19 cellular contexts compared by ENCODE assay signal in genomic region chr7:6142871-6143380, GRCh38.
"Had no signal": no experiment of that assay in that cellular context is flagged by ENCODE, and none has a peak within 500 bp of the region (broad histone marks: within the 10 kb centered on the region; RNA-seq: fewer than 3 reads in every experiment).

No MANE protein-coding gene starts in this region.

- H3K4me2 ChIP-seq: smooth muscle cell had no signal

- ATAC-seq: activated T-cell treated with anti-CD3 and anti-CD28 coated beads, Interleukin-2, amount 50 U/mL, for 4 hours; foreskin keratinocyte; mucosa of descending colon; naive thymus-derived CD8-positive, alpha-beta T cell; right lobe of liver; SK-N-SH treated with all-trans-retinoic acid at 6 μM for 48 hours had no signal

- H3K4me3 ChIP-seq: left ventricle myocardium inferior, mucosa of descending colon, prostate gland, right lobe of liver, smooth muscle cell had no signal

- H3K4me1 ChIP-seq: foreskin keratinocyte, left ventricle myocardium inferior, prostate gland, right lobe of liver had no signal

- H3K27me3 Mint-ChIP-seq: dendritic cell treated with granulocyte-macrophage colony-stimulating factor and Interleukin-4, amounts not matched to agents 40 ng/mL and 50 ng/mL, for 4 days; memory B cell; naive thymus-derived CD8-positive, alpha-beta T cell; stimulated activated naive CD8-positive, alpha-beta T cell treated with anti-CD3 and anti-CD28 coated beads, Interleukin-15, Interleukin-2, amounts not matched to agents 100 ng/mL and 50 ng/mL, for 24 hours had no signal

- H3K4me1 Mint-ChIP-seq: memory B cell had no signal

- H3K27ac ChIP-seq: foreskin keratinocyte, left ventricle myocardium inferior, prostate gland, right lobe of liver had no signal

- H3K9me3 ChIP-seq: left ventricle myocardium inferior, mucosa of descending colon, prostate gland, right lobe of liver had no signal

- DNase-seq: activated CD4-positive, alpha-beta T cell treated with anti-CD3 and anti-CD28 coated beads for 1 hour; activated gamma-delta T cell; activated T-cell treated with anti-CD3 and anti-CD28 coated beads, Interleukin-2, amount 50 U/mL, for 4 hours; effector memory CD4-positive, alpha-beta T cell; foreskin keratinocyte; left ventricle myocardium inferior; mucosa of descending colon; naive thymus-derived CD8-positive, alpha-beta T cell; right lobe of liver; stimulated activated CD4-positive, alpha-beta T cell treated with anti-CD3 and anti-CD28 coated beads, Interleukin-4, amount 100 ng/mL, for 4 hours; stimulated activated CD8-positive, alpha-beta memory T cell treated with anti-CD3 and anti-CD28 coated beads, Interleukin-4, amount 100 ng/mL, for 48 hours; T-helper 1 cell; T1000 had no signal

- H3K27ac Mint-ChIP-seq: dendritic cell treated with granulocyte-macrophage colony-stimulating factor and Interleukin-4, amounts not matched to agents 40 ng/mL and 50 ng/mL, for 4 days; memory B cell; stimulated activated naive CD8-positive, alpha-beta T cell treated with anti-CD3 and anti-CD28 coated beads, Interleukin-15, Interleukin-2, amounts not matched to agents 100 ng/mL and 50 ng/mL, for 24 hours had no signal

- H3K4me3 Mint-ChIP-seq: activated T-cell treated with anti-CD3 and anti-CD28 coated beads, Interleukin-2, amount 50 U/mL, for 4 hours; dendritic cell treated with granulocyte-macrophage colony-stimulating factor and Interleukin-4, amounts not matched to agents 40 ng/mL and 50 ng/mL, for 4 days; memory B cell; naive thymus-derived CD8-positive, alpha-beta T cell; stimulated activated naive CD8-positive, alpha-beta T cell treated with anti-CD3 and anti-CD28 coated beads, Interleukin-15, Interleukin-2, amounts not matched to agents 100 ng/mL and 50 ng/mL, for 24 hours had no signal

- H3K27me3 ChIP-seq: foreskin keratinocyte, right lobe of liver had no signal

- H3K9me3 Mint-ChIP-seq: activated T-cell treated with anti-CD3 and anti-CD28 coated beads, Interleukin-2, amount 50 U/mL, for 4 hours; dendritic cell treated with granulocyte-macrophage colony-stimulating factor and Interleukin-4, amounts not matched to agents 40 ng/mL and 50 ng/mL, for 4 days; memory B cell; naive thymus-derived CD8-positive, alpha-beta T cell; stimulated activated naive CD8-positive, alpha-beta T cell treated with anti-CD3 and anti-CD28 coated beads, Interleukin-15, Interleukin-2, amounts not matched to agents 100 ng/mL and 50 ng/mL, for 24 hours had no signal
